17 cellular contexts compared by ENCODE assay signal in the genomic region with DNA sequence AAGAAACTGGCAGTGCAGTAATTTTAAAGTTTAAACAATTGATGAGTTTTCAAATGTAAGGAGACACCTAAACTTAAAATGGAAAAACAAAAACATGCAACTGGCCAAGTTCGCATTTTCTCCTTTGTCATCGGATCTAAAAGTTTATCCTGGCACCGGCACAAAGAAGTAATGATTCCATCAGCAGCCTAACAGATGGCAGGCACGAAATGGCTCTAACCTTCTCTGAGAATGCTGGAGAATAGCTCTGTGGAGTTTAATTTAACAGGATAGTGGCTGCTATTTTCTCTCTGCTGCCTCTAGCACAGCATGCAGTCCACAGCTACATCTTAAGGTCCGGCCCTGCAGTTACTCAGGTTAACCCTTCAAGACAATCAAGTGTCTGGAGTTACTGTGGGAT.
DNase-seq lines count a peak whose midpoint lies in the region; ATAC-seq and TF ChIP-seq lines count a peak whose summit lies in the region.
"Had no signal": no experiment of that assay in that cellular context is flagged by ENCODE, and none has a peak within 500 bp of the region (broad histone marks: within the 10 kb centered on the region; RNA-seq: fewer than 3 reads in every experiment).

No MANE protein-coding gene starts in this region.

- CTCF ChIA-PET in HEK293 (lab: Yijun Ruan, JAX), result no interaction called here

- no peaks in the 10 kb centered on the region for H3K9me2 ChIP-seq in hepatocyte (replicated peaks; ENCODE audit: insufficient read depth)

- H4K20me1 ChIP-seq in hepatocyte (ENCODE audit: insufficient read depth, poor library complexity, severe bottlenecking), result no peaks in the 10 kb centered on the region

- POLR2A ChIA-PET in HEK293 (lab: Yijun Ruan, JAX), result interaction anchor here (0.6 kb wide), 1 partner anchor 504 kb away, joined by 3 read pairs; no protein-coding TSS in a partner anchor

- H2AFZ ChIP-seq in hepatocyte, result no peak overlapping the region

- in situ Hi-C loops in astrocyte of the spinal cord (cut with HindIII; ENCODE audit: low sequenced_read_pairs), result no loop called here

- DNase-seq in A172 (ENCODE audit: low spot score) (peak; percentile 26), astrocyte of the spinal cord (ENCODE audit: low read depth, low spot score) (peak; percentile 71), hepatocyte (ENCODE audit: low spot score) (peak; percentile 14), ecto neural progenitor cell (ENCODE audit: low spot score) (no peak), glutamatergic neuron (no peak), iPS-NIHi7 (ENCODE audit: extremely low spot score) (no peak)
- DNase-seq: activated naive CD4-positive, alpha-beta T cell; left ventricle myocardium inferior; NCI-H1105; PC-3; stimulated activated CD4-positive, alpha-beta T cell treated with anti-CD3 and anti-CD28 coated beads, Interleukin-4, amount 100 ng/mL, for 4 hours; upper lobe of right lung had no signal

- H3K27ac Mint-ChIP-seq in glutamatergic neuron (ENCODE audit: unreplicated experiment), result no peak overlapping the region
- H3K27ac Mint-ChIP-seq: stimulated activated effector memory CD8-positive, alpha-beta T cell treated with anti-CD3 and anti-CD28 coated beads, Interleukin-12 subunit alpha, Interleukin-12 subunit beta, amount 100 ng/mL, for 72 hours had no signal

- 65% methylated on average over 5 of the region's 5 CpGs for WGBS in hepatocyte (ENCODE audit: low lambda C conversion rate, missing lambda C conversion rate)

- H3K4me1 Mint-ChIP-seq in glutamatergic neuron (ENCODE audit: low read depth, unreplicated experiment), result no peaks in the 10 kb centered on the region

- H3K36me3 Mint-ChIP-seq in glutamatergic neuron (ENCODE audit: unreplicated experiment), result no peaks in the 10 kb centered on the region
- H3K36me3 Mint-ChIP-seq: stimulated activated effector memory CD8-positive, alpha-beta T cell treated with anti-CD3 and anti-CD28 coated beads, Interleukin-12 subunit alpha, Interleukin-12 subunit beta, amount 100 ng/mL, for 72 hours had no signal

- H3K27ac ChIP-seq in HEK293 (ENCODE audit: extremely low read depth, low read depth, low read length) (no peak overlapping the region), hepatocyte (peak overlapping the region; percentile 30)
- H3K27ac ChIP-seq: cardiac muscle cell, left ventricle myocardium inferior, upper lobe of right lung had no signal

- no peak overlapping the region for H3K4me2 ChIP-seq in hepatocyte

- no peak for TF ChIP-seq CTCF in HEK293 (tag by site-specific recombination; IDR thresholded peaks at IDR 0.05)
- TF ChIP-seq CTCF in astrocyte of the spinal cord (IDR thresholded peaks at IDR 0.05; ENCODE audit: low read depth, low read length), result no peak
- no peak for TF ChIP-seq CTCF in hepatocyte (IDR thresholded peaks at IDR 0.05; ENCODE audit: poor library complexity)
- no peak for TF ChIP-seq CTCF in glutamatergic neuron (IDR thresholded peaks at IDR 0.05; ENCODE audit: partially characterized antibody, unreplicated experiment)

- no peaks in the 10 kb centered on the region for H3K9me3 ChIP-seq in HEK293 (ENCODE audit: control insufficient read depth, insufficient read depth, low read depth, low read length)
- H3K9me3 ChIP-seq in hepatocyte (ENCODE audit: low read depth), result no peaks in the 10 kb centered on the region
- H3K9me3 ChIP-seq: upper lobe of right lung had no signal

- no peaks in the 10 kb centered on the region for H3K27me3 ChIP-seq in hepatocyte
- H3K27me3 ChIP-seq: cardiac muscle cell, upper lobe of right lung had no signal

- H3K9me3 Mint-ChIP-seq in glutamatergic neuron (ENCODE audit: unreplicated experiment), result no peaks in the 10 kb centered on the region

- no peak overlapping the region for H3K4me3 ChIP-seq in HEK293 (ENCODE audit: low read depth, low read length)
- no peak overlapping the region for H3K4me3 ChIP-seq in astrocyte of the spinal cord (ENCODE audit: low read depth, low read length)
- H3K4me3 ChIP-seq in hepatocyte, result no peak overlapping the region
- H3K4me3 ChIP-seq: cardiac muscle cell, left ventricle myocardium inferior, upper lobe of right lung had no signal

- H3K79me2 ChIP-seq in hepatocyte, result no peaks in the 10 kb centered on the region

- H3K4me1 ChIP-seq in HEK293 (ENCODE audit: control insufficient read depth, insufficient read depth, low read length), result peaks cover 12% of the 10 kb centered on the region; the same call in 1 of the 2 replicates
- no peaks in the 10 kb centered on the region for H3K4me1 ChIP-seq in hepatocyte (ENCODE audit: insufficient read depth)
- H3K4me1 ChIP-seq: left ventricle myocardium inferior, upper lobe of right lung had no signal

- H3K4me3 Mint-ChIP-seq in glutamatergic neuron (ENCODE audit: unreplicated experiment), result no peak overlapping the region
- H3K4me3 Mint-ChIP-seq: nephron; stimulated activated effector memory CD8-positive, alpha-beta T cell treated with anti-CD3 and anti-CD28 coated beads, Interleukin-12 subunit alpha, Interleukin-12 subunit beta, amount 100 ng/mL, for 72 hours had no signal

- no peaks in the 10 kb centered on the region for H3K36me3 ChIP-seq in HEK293 (ENCODE audit: control insufficient read depth in 2 of 2, insufficient read depth in 1 of 2, low read length in 2 of 2)
- H3K36me3 ChIP-seq in hepatocyte (replicated peaks; ENCODE audit: insufficient read depth, low read depth), result no peaks in the 10 kb centered on the region
- H3K36me3 ChIP-seq: cardiac muscle cell, left ventricle myocardium inferior, upper lobe of right lung had no signal

- H3K27me3 Mint-ChIP-seq in glutamatergic neuron (ENCODE audit: unreplicated experiment), result no peaks in the 10 kb centered on the region

- ATAC-seq in GM21526 (IDR thresholded peaks at IDR 0.05; ENCODE audit: low FRiP score, unreplicated experiment), result no peak
- ATAC-seq: PC-3; stimulated activated effector memory CD8-positive, alpha-beta T cell treated with anti-CD3 and anti-CD28 coated beads, Interleukin-12 subunit alpha, Interleukin-12 subunit beta, amount 100 ng/mL, for 72 hours; upper lobe of right lung had no signal

TF ChIP-seq in HEK293, 187 proteins besides CTCF, POLR2A, EP300 and RAD21 (continues in another document):
- TF ChIP-seq FEZF1 (tag by site-specific recombination; IDR thresholded peaks at IDR 0.05) (peak; percentile 82), ZXDB (tag by site-specific recombination; IDR thresholded peaks at IDR 0.05) (0 out of 2 replicates have a peak, but pooled peaks have one; percentile 31), ZNF266 (tag by site-specific recombination; IDR thresholded peaks at IDR 0.05; ENCODE audit: low read depth) (no peak), OSR2 (tag by site-specific recombination; IDR thresholded peaks at IDR 0.05) (no peak), IKZF3 (tag by site-specific recombination; IDR thresholded peaks at IDR 0.05) (peak; percentile 34; the same call in 1 of the 2 replicates), ZIC2 (tag by site-specific recombination; IDR thresholded peaks at IDR 0.05) (no peak), ZNF843 (tag by site-specific recombination; IDR thresholded peaks at IDR 0.05) (peak; percentile 57; the same call in 1 of the 2 replicates), ZNF514 (tag by site-specific recombination; IDR thresholded peaks at IDR 0.05) (no peak), KLF10 (tag by site-specific recombination; IDR thresholded peaks at IDR 0.05) (no peak), ZNF624 (tag by site-specific recombination; IDR thresholded peaks at IDR 0.05) (no peak), ZNF24 (tag by site-specific recombination; IDR thresholded peaks at IDR 0.05) (0 out of 2 replicates have a peak, but pooled peaks have one; percentile 55), ZSCAN30 (tag by site-specific recombination; IDR thresholded peaks at IDR 0.05) (peak; percentile 65; the same call in 1 of the 2 replicates)
- TF ChIP-seq, protein P1, sequence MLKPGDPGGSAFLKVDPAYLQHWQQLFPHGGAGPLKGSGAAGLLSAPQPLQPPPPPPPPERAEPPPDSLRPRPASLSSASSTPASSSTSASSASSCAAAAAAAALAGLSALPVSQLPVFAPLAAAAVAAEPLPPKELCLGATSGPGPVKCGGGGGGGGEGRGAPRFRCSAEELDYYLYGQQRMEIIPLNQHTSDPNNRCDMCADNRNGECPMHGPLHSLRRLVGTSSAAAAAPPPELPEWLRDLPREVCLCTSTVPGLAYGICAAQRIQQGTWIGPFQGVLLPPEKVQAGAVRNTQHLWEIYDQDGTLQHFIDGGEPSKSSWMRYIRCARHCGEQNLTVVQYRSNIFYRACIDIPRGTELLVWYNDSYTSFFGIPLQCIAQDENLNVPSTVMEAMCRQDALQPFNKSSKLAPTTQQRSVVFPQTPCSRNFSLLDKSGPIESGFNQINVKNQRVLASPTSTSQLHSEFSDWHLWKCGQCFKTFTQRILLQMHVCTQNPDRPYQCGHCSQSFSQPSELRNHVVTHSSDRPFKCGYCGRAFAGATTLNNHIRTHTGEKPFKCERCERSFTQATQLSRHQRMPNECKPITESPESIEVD (tag by site-specific recombination; IDR thresholded peaks at IDR 0.05), result peak; percentile 77
- TF ChIP-seq, protein P2, sequence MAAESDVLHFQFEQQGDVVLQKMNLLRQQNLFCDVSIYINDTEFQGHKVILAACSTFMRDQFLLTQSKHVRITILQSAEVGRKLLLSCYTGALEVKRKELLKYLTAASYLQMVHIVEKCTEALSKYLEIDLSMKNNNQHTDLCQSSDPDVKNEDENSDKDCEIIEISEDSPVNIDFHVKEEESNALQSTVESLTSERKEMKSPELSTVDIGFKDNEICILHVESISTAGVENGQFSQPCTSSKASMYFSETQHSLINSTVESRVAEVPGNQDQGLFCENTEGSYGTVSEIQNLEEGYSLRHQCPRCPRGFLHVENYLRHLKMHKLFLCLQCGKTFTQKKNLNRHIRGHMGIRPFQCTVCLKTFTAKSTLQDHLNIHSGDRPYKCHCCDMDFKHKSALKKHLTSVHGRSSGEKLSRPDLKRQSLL (tag by site-specific recombination; IDR thresholded peaks at IDR 0.05), result peak; percentile 37; the same call in 1 of the 2 replicates
- TF ChIP-seq, protein P3, sequence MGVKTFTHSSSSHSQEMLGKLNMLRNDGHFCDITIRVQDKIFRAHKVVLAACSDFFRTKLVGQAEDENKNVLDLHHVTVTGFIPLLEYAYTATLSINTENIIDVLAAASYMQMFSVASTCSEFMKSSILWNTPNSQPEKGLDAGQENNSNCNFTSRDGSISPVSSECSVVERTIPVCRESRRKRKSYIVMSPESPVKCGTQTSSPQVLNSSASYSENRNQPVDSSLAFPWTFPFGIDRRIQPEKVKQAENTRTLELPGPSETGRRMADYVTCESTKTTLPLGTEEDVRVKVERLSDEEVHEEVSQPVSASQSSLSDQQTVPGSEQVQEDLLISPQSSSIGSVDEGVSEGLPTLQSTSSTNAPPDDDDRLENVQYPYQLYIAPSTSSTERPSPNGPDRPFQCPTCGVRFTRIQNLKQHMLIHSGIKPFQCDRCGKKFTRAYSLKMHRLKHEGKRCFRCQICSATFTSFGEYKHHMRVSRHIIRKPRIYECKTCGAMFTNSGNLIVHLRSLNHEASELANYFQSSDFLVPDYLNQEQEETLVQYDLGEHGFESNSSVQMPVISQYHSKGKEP (tag by site-specific recombination; IDR thresholded peaks at IDR 0.05), result peak; percentile 56; the same call in 1 of the 2 replicates

Comparison
In these comparisons a context has a peak if more than half of its experiments do, and no peak if none do; other contexts are left out.
1. DNase-seq: peak in A172 (single experiment), astrocyte of the spinal cord (single experiment) and hepatocyte (single experiment); none in ecto neural progenitor cell (single experiment), glutamatergic neuron (single experiment) and iPS-NIHi7 (single experiment).